ENCODE assay signal across 1 cellular context in genomic region chr10:102300289-102300843, GRCh38.
TF ChIP-seq lines count a peak whose summit lies in the region.

No MANE protein-coding gene starts in this region.

TF ChIP-seq in SK-N-SH, 30 proteins besides CTCF, POLR2A, EP300 and RAD21 (continued from another document):
- TF ChIP-seq ZBTB33 (IDR thresholded peaks at IDR 0.05; ENCODE audit: borderline replicate concordance, low read depth) (no peak), GABPA (IDR thresholded peaks at IDR 0.05; ENCODE audit: low read depth) (no peak), USF2 (IDR thresholded peaks at IDR 0.05; ENCODE audit: borderline replicate concordance, low read depth, low read length) (no peak)
